1 cellular context compared by ENCODE assay signal in the genomic region with DNA sequence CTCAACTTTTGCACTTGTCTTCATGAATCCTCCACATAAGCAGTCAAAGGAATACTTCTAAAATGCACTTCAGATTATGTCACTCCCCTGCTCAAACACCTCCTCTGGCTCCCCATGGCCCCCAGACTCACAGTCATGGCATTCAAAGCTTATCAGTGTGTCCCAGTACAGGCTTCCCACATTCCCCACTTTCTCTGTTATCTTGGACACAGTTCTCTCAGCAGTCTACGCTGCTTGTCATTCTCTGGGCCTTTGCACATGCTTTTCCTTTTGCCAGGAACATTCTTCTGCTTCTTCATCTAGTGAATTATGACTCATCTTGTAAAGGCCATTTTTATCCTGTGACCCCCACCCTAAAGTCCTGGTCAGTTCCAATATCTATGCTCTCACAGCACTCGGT.
A peak's percentile ranks its signal among the peaks of the same experiment; 100 is the strongest.
TF ChIP-seq lines count a peak whose summit lies in the region.

No MANE protein-coding gene starts in this region.

TF ChIP-seq in K562, 482 proteins besides CTCF, POLR2A, EP300 and RAD21 (continued from another document and continues in another):
- TF ChIP-seq MTA2 (IDR thresholded peaks at IDR 0.05; ENCODE audit: low read depth) (no peak), RNF2 (IDR thresholded peaks at IDR 0.05) (no peak), CEBPG (CRISPR knock-in tag; IDR thresholded peaks at IDR 0.05) (no peak), CEBPG (tag; conservative IDR thresholded peaks at IDR 0.05 in 1 of 2, IDR thresholded peaks at IDR 0.05 in 1 of 2) (no peak), KDM5B (IDR thresholded peaks at IDR 0.05; ENCODE audit: insufficient replicate concordance, low read depth, low read length) (no peak), MECOM (CRISPR knock-in tag; IDR thresholded peaks at IDR 0.05) (no peak), ZEB2 (IDR thresholded peaks at IDR 0.05) (no peak), ZNF263 (CRISPR knock-in tag; IDR thresholded peaks at IDR 0.05; ENCODE audit: borderline replicate concordance) (no peak), SUPT5H (IDR thresholded peaks at IDR 0.05) (no peak), FOXK2 (conservative IDR thresholded peaks at IDR 0.05 in 1 of 2, IDR thresholded peaks at IDR 0.05 in 1 of 2; ENCODE audit: low read depth in 2 of 2) (no peak), SRSF9 (IDR thresholded peaks at IDR 0.05; ENCODE audit: borderline replicate concordance, low read depth, low read length) (no peak), HEY1 (CRISPR knock-in tag; IDR thresholded peaks at IDR 0.05; ENCODE audit: borderline replicate concordance) (no peak), TARDBP (IDR thresholded peaks at IDR 0.05) (no peak), TEAD4 (IDR thresholded peaks at IDR 0.05; ENCODE audit: low read length) (peak; percentile 48; the same call in 1 of the 2 replicates), TEAD4 (CRISPR knock-in tag; IDR thresholded peaks at IDR 0.05; ENCODE audit: borderline replicate concordance) (no peak), DPF2 (IDR thresholded peaks at IDR 0.05) (0 out of 2 replicates have a peak, but pooled peaks have one; percentile 35), YY1 (IDR thresholded peaks at IDR 0.05; ENCODE audit: borderline replicate concordance in 1 of 3, control insufficient read depth in 1 of 3, extremely low read depth in 1 of 3, insufficient read depth in 3 of 3, insufficient read length in 1 of 3, insufficient replicate concordance in 2 of 3, low read depth in 1 of 3, low read length in 2 of 3) (no peak), KHSRP (IDR thresholded peaks at IDR 0.05) (no peak), TAL1 (IDR thresholded peaks at IDR 0.05) (peak; percentile 31; the same call in 1 of the 2 replicates), MED1 (CRISPR knock-in tag; IDR thresholded peaks at IDR 0.05; ENCODE audit: borderline replicate concordance) (no peak), NR2C1 (IDR thresholded peaks at IDR 0.05) (no peak), NR2C1 (tag; IDR thresholded peaks at IDR 0.05) (no peak), CHD4 (IDR thresholded peaks at IDR 0.05; ENCODE audit: insufficient read depth, insufficient replicate concordance, low read depth, low read length, poor library complexity, severe bottlenecking) (no peak), MCM5 (IDR thresholded peaks at IDR 0.05; ENCODE audit: low read depth) (no peak), EZH2 (IDR thresholded peaks at IDR 0.05; ENCODE audit: borderline replicate concordance, low read depth, low read length) (no peak), POLR2AphosphoS5 (IDR thresholded peaks at IDR 0.05; ENCODE audit: control insufficient read depth, insufficient read depth, low read depth, low read length) (peak; percentile 27; the same call in 1 of the 2 replicates), RBM25 (IDR thresholded peaks at IDR 0.05; ENCODE audit: low read depth, low read length, severe bottlenecking) (peak; percentile 56), GABPB2 (CRISPR knock-in tag; conservative IDR thresholded peaks at IDR 0.05) (no peak), ZKSCAN3 (CRISPR knock-in tag; IDR thresholded peaks at IDR 0.05) (no peak), ZNF644 (tag; IDR thresholded peaks at IDR 0.05; ENCODE audit: low read depth) (no peak), MEF2D (tag; conservative IDR thresholded peaks at IDR 0.05; ENCODE audit: low read depth) (no peak), JUND (IDR thresholded peaks at IDR 0.05; ENCODE audit: borderline replicate concordance, low read depth, low read length) (no peak; the same call in 1 of the 2 replicates), JUND (tag; IDR thresholded peaks at IDR 0.05; ENCODE audit: borderline replicate concordance, low read depth, low read length) (0 out of 3 replicates have a peak, but pooled peaks have one; percentile 20), ZNF695 (CRISPR knock-in tag; IDR thresholded peaks at IDR 0.05) (no peak), STAT5A (IDR thresholded peaks at IDR 0.05; ENCODE audit: borderline replicate concordance, low read length) (no peak), TCF3 (CRISPR knock-in tag; IDR thresholded peaks at IDR 0.05) (peak; percentile 60), TFAM (CRISPR knock-in tag; conservative IDR thresholded peaks at IDR 0.05) (no peak), ZNF696 (CRISPR knock-in tag; conservative IDR thresholded peaks at IDR 0.05) (no peak), MBD2 (IDR thresholded peaks at IDR 0.05; ENCODE audit: borderline replicate concordance, low read depth) (no peak), ZNF764 (CRISPR knock-in tag; IDR thresholded peaks at IDR 0.05; ENCODE audit: low read depth) (no peak), BRD9 (IDR thresholded peaks at IDR 0.05; ENCODE audit: low read depth, partially characterized antibody) (no peak), KDM1A (IDR thresholded peaks at IDR 0.05) (peak; percentile 53 to 69; a peak in 3 of 4 replicates), POLR2G (IDR thresholded peaks at IDR 0.05; ENCODE audit: low read depth, low read length) (no peak)
- TF ChIP-seq, protein P1, sequence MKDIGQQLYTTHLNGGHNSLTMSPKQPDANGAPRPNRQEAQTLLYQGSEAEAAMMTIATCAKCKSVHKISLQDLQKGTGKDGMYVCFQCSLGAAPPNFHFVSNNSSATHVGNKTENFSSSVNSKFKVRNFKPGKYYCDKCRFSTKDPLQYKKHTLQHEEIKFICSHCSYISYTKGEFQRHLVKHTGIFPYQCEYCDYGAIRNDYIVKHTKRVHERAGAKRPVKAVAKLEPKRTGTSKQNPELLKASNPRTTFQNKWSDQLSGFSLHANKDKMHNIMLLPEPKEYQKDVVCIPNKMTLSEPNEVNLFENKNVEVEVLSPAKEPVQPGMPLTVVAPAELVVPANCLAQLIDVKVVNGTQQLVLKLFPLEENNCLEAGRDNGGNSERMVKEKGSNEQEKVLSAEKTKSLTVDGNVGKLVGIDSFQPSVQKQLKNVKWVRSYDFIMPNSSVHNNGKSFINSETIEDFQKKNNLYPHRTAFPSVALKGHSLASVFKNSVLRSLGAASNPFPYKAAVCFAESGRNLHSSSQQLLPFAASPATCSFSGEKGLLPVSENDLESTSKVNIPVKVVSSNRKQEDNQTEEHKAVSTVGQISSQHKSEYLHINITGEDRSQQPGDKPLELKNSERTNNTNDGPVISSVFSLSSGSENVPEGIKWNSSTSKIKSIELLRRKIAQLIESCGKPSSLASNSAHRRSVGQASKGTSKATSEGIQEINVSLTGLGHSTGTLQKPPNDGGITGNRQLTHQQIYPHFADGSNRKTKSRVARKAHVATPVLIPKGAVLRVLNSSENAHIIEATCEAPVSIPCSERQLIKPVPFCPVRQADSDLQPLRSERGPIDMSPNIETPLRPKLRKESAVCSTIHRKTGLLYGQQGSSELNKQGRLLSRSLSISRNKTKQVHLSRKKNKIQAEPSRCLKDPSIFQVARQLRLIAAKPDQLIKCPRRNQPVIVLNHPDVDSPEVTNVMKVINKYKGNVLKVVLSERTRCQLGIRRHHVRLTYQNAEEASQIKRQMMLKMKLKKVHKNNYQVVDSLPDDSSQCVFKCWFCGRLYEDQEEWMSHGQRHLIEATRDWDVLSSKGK (CRISPR knock-in tag; IDR thresholded peaks at IDR 0.05), result no peak
- TF ChIP-seq, protein P2, sequence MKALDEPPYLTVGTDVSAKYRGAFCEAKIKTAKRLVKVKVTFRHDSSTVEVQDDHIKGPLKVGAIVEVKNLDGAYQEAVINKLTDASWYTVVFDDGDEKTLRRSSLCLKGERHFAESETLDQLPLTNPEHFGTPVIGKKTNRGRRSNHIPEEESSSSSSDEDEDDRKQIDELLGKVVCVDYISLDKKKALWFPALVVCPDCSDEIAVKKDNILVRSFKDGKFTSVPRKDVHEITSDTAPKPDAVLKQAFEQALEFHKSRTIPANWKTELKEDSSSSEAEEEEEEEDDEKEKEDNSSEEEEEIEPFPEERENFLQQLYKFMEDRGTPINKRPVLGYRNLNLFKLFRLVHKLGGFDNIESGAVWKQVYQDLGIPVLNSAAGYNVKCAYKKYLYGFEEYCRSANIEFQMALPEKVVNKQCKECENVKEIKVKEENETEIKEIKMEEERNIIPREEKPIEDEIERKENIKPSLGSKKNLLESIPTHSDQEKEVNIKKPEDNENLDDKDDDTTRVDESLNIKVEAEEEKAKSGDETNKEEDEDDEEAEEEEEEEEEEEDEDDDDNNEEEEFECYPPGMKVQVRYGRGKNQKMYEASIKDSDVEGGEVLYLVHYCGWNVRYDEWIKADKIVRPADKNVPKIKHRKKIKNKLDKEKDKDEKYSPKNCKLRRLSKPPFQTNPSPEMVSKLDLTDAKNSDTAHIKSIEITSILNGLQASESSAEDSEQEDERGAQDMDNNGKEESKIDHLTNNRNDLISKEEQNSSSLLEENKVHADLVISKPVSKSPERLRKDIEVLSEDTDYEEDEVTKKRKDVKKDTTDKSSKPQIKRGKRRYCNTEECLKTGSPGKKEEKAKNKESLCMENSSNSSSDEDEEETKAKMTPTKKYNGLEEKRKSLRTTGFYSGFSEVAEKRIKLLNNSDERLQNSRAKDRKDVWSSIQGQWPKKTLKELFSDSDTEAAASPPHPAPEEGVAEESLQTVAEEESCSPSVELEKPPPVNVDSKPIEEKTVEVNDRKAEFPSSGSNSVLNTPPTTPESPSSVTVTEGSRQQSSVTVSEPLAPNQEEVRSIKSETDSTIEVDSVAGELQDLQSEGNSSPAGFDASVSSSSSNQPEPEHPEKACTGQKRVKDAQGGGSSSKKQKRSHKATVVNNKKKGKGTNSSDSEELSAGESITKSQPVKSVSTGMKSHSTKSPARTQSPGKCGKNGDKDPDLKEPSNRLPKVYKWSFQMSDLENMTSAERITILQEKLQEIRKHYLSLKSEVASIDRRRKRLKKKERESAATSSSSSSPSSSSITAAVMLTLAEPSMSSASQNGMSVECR (CRISPR knock-in tag; IDR thresholded peaks at IDR 0.05), result no peak
- TF ChIP-seq, protein P3, sequence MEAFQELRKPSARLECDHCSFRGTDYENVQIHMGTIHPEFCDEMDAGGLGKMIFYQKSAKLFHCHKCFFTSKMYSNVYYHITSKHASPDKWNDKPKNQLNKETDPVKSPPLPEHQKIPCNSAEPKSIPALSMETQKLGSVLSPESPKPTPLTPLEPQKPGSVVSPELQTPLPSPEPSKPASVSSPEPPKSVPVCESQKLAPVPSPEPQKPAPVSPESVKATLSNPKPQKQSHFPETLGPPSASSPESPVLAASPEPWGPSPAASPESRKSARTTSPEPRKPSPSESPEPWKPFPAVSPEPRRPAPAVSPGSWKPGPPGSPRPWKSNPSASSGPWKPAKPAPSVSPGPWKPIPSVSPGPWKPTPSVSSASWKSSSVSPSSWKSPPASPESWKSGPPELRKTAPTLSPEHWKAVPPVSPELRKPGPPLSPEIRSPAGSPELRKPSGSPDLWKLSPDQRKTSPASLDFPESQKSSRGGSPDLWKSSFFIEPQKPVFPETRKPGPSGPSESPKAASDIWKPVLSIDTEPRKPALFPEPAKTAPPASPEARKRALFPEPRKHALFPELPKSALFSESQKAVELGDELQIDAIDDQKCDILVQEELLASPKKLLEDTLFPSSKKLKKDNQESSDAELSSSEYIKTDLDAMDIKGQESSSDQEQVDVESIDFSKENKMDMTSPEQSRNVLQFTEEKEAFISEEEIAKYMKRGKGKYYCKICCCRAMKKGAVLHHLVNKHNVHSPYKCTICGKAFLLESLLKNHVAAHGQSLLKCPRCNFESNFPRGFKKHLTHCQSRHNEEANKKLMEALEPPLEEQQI (IDR thresholded peaks at IDR 0.05), result no peak
- TF ChIP-seq, protein P4, sequence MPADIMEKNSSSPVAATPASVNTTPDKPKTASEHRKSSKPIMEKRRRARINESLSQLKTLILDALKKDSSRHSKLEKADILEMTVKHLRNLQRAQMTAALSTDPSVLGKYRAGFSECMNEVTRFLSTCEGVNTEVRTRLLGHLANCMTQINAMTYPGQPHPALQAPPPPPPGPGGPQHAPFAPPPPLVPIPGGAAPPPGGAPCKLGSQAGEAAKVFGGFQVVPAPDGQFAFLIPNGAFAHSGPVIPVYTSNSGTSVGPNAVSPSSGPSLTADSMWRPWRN (IDR thresholded peaks at IDR 0.05; ENCODE audit: low read depth), result no peak
- TF ChIP-seq, protein P5, sequence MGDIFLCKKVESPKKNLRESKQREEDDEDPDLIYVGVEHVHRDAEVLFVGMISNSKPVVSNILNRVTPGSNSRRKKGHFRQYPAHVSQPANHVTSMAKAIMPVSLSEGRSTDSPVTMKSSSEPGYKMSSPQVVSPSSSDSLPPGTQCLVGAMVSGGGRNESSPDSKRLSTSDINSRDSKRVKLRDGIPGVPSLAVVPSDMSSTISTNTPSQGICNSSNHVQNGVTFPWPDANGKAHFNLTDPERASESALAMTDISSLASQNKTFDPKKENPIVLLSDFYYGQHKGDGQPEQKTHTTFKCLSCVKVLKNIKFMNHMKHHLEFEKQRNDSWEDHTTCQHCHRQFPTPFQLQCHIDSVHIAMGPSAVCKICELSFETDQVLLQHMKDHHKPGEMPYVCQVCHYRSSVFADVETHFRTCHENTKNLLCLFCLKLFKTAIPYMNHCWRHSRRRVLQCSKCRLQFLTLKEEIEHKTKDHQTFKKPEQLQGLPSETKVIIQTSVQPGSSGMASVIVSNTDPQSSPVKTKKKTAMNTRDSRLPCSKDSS (IDR thresholded peaks at IDR 0.05; ENCODE audit: low read depth, partially characterized antibody), result no peak
